Comparison of ENCODE assay signal across 9 cellular contexts in genomic region chr3:186784820-186785516, GRCh38. TPM values are rescaled to one million over a fixed set of nuclear protein-coding genes. Genes with fewer than 3 reads are reported as not detected.
A peak's percentile ranks its signal among the peaks of the same experiment; 100 is the strongest.
DNase-seq lines count a peak whose midpoint lies in the region; TF ChIP-seq lines count a peak whose summit lies in the region.
"Had no signal": no experiment of that assay in that cellular context is flagged by ENCODE, and none has a peak within 500 bp of the region (broad histone marks: within the 10 kb centered on the region; RNA-seq: fewer than 3 reads in every experiment).

No MANE protein-coding gene starts in this region.

- H3K4me3 ChIP-seq in transverse colon = peak overlapping the region; percentile 57 to 87 (median 80)

- no peaks in the 10 kb centered on the region for H3K9me3 Mint-ChIP-seq in activated naive CD4-positive, alpha-beta T cell treated with anti-CD3 and anti-CD28 coated beads for 36 hours
- H3K9me3 Mint-ChIP-seq in activated naive CD8-positive, alpha-beta T cell (ENCODE audit: low read depth) = no peaks in the 10 kb centered on the region

- peak overlapping the region; percentile 95 to 99 (median 99) for H3K27ac ChIP-seq in transverse colon

- CTCF ChIA-PET in activated naive CD4-positive, alpha-beta T cell treated with anti-CD3 and anti-CD28 coated beads for 36 hours (lab: Charles Lee) = interaction anchor here (1.8 to 1.9 kb wide), 2 partner anchors 168 to 170 kb away, joined by 6 read pairs; no protein-coding TSS in a partner anchor

- H3K27ac Mint-ChIP-seq in activated naive CD4-positive, alpha-beta T cell treated with anti-CD3 and anti-CD28 coated beads for 36 hours = peak overlapping the region; percentile 100
- peak overlapping the region; percentile 100 for H3K27ac Mint-ChIP-seq in activated naive CD8-positive, alpha-beta T cell

- TF ChIP-seq CTCF in transverse colon (IDR thresholded peaks at IDR 0.05) = no peak
- TF ChIP-seq CTCF in GM10266 (IDR thresholded peaks at IDR 0.05; ENCODE audit: control insufficient read depth, insufficient read depth, low read depth, missing control alignments) = no peak

- DNase-seq in activated naive CD4-positive, alpha-beta T cell treated with anti-CD3 and anti-CD28 coated beads for 36 hours = no peak
- no peak for DNase-seq in activated naive CD4-positive, alpha-beta T cell treated with anti-CD3 and anti-CD28 coated beads, Interleukin-2, amount 50 U/mL, for 16 hours
- peak; percentile 8 for DNase-seq in kidney tubule cell (ENCODE audit: low spot score)
- DNase-seq in transverse colon = no peak
- DNase-seq in SK-N-DZ (ENCODE audit: low spot score) = no peak
- no peak for DNase-seq in GM10266 (ENCODE audit: extremely low spot score)
- no peak for DNase-seq in mesenteric fat pad (ENCODE audit: low spot score)

- peaks cover 3% of the 10 kb centered on the region for H3K27me3 Mint-ChIP-seq in activated naive CD4-positive, alpha-beta T cell treated with anti-CD3 and anti-CD28 coated beads for 36 hours (ENCODE audit: low read depth)
- no peaks in the 10 kb centered on the region for H3K27me3 Mint-ChIP-seq in activated naive CD8-positive, alpha-beta T cell

- peaks cover 0 to 48% (median 22%) of the 10 kb centered on the region in 4 donors for H3K36me3 ChIP-seq in transverse colon

- peaks cover 60% of the 10 kb centered on the region for H3K36me3 Mint-ChIP-seq in activated naive CD4-positive, alpha-beta T cell treated with anti-CD3 and anti-CD28 coated beads for 36 hours (ENCODE audit: low read depth)
- H3K36me3 Mint-ChIP-seq in activated naive CD8-positive, alpha-beta T cell = peaks cover 44% of the 10 kb centered on the region

- TF ChIP-seq EP300 in transverse colon (IDR thresholded peaks at IDR 0.05; ENCODE audit: low read depth) = no peak

- H3K4me3 Mint-ChIP-seq in activated naive CD4-positive, alpha-beta T cell treated with anti-CD3 and anti-CD28 coated beads for 36 hours = peak overlapping the region; percentile 99
- H3K4me3 Mint-ChIP-seq in activated naive CD8-positive, alpha-beta T cell = peak overlapping the region; percentile 99

- H3K27me3 ChIP-seq in transverse colon = no peaks in the 10 kb centered on the region

- H3K9me3 ChIP-seq in transverse colon = no peaks in the 10 kb centered on the region

- peaks cover 14 to 48% (median 30%) of the 10 kb centered on the region in 4 donors for H3K4me1 ChIP-seq in transverse colon

- no peak for TF ChIP-seq POLR2A in transverse colon (IDR thresholded peaks at IDR 0.05)

- intact Hi-C loops in activated naive CD4-positive, alpha-beta T cell treated with anti-CD3 and anti-CD28 coated beads for 36 hours (cut with micrococcal nuclease) = loop anchor here (5.0 kb wide), 2 partner anchors 147 to 242 kb away; partner anchors contain the start of gene ST6GAL1
- intact Hi-C loops in transverse colon (cut with DNase I; ENCODE audit: low total_unique reads) = no loop called here

- peaks cover 40% of the 10 kb centered on the region for H3K4me1 Mint-ChIP-seq in activated naive CD4-positive, alpha-beta T cell treated with anti-CD3 and anti-CD28 coated beads for 36 hours (ENCODE audit: low read depth)
- H3K4me1 Mint-ChIP-seq in activated naive CD8-positive, alpha-beta T cell (ENCODE audit: low read depth) = peaks cover 41% of the 10 kb centered on the region

- WGBS in transverse colon (ENCODE audit: low coverage in 1 of 2), 2 donors = 0 to 11% methylated on average over 4 to 7 of the region's 7 CpGs

- in situ Hi-C loops in transverse colon (cut with MboI; ENCODE audit: low pct_ligation_motif_present in 1 of 4, low pct_unique_long_range_greater_than_20kb in 1 of 4, low sequenced_read_pairs in 3 of 4) = loop anchor here in 1 of 4 donors (10.0 to 25.0 kb wide), 2 partner anchors 673 to 860 kb away; partner anchors contain the start of gene ETV5

RNA-seq across cellular contexts. Expression of gene EIF4A2, which starts 1.6 kb away (rescaled TPM):
- 100 to 1,000 TPM; 445 to 469 TPM for total RNA-seq in activated naive CD4-positive, alpha-beta T cell treated with anti-CD3 and anti-CD28 coated beads for 36 hours
- total RNA-seq in transverse colon (100 to 1,000 TPM; 146 to 550 (median 353) TPM), mesenteric fat pad (237 TPM)
- polyA plus RNA-seq in SK-N-DZ (2014; cell fraction: cytosol; rRNA removed) = 698 and 722 TPM in 2 replicates
- 1,380 and 1,503 TPM in 2 replicates for polyA plus RNA-seq in SK-N-DZ (2014; cell fraction: nucleus; rRNA removed)

RNA-seq across cellular contexts. Expression of gene RFC4, which starts 21.3 kb away (rescaled TPM):
- 100 to 1,000 TPM; 135 to 136 TPM for total RNA-seq in activated naive CD4-positive, alpha-beta T cell treated with anti-CD3 and anti-CD28 coated beads for 36 hours
- total RNA-seq in transverse colon = 100 to 1,000 TPM in 1 of 4 donors, 10 to 100 TPM in 1, 1 to 10 TPM in 1, not detected in 1; 7.2 to 226 (median 10.5) TPM
- polyA plus RNA-seq in SK-N-DZ (2014; cell fraction: cytosol; rRNA removed) = 215 and 256 TPM in 2 replicates
- polyA plus RNA-seq in SK-N-DZ (2014; cell fraction: nucleus; rRNA removed) = 497 and 586 TPM in 2 replicates
- 6.4 TPM for total RNA-seq in mesenteric fat pad

RNA-seq across cellular contexts. Expression of gene ADIPOQ, which starts 57.5 kb away (rescaled TPM):
- not detected for total RNA-seq in activated naive CD4-positive, alpha-beta T cell treated with anti-CD3 and anti-CD28 coated beads for 36 hours
- 10 to 100 TPM in 1 of 4 donors, 1 to 10 TPM in 2, not detected in 1; 4.6 to 11.7 (median 7.5) TPM for total RNA-seq in transverse colon
- 0.06 TPM in 1 of 2 replicates, not detected in the other for polyA plus RNA-seq in SK-N-DZ (2014; cell fraction: cytosol; rRNA removed)
- not detected in 2 replicates for polyA plus RNA-seq in SK-N-DZ (2014; cell fraction: nucleus; rRNA removed)
- total RNA-seq in mesenteric fat pad = 1,676 TPM
- total RNA-seq: activated CD8-positive, alpha-beta memory T cell treated with anti-CD3 and anti-CD28 coated beads for 36 hours had no signal

Comparison
In these comparisons a context has a peak if more than half of its experiments do, and no peak if none do; other contexts are left out.
1. RNA of gene ADIPOQ, which starts 57.5 kb away (total RNA-seq): 1,676 TPM in mesenteric fat pad (single experiment); 4.6 to 11.7 TPM in transverse colon and not detected in activated naive CD4-positive, alpha-beta T cell treated with anti-CD3 and anti-CD28 coated beads for 36 hours; every median in the first group is over 100 times any median in the second.